ENCODE assay signal across 25 cellular contexts in genomic region chr6:69624944-69625343, GRCh38.
DNase-seq lines count a peak whose midpoint lies in the region; ATAC-seq, FAIRE-seq and TF ChIP-seq lines count a peak whose summit lies in the region.
"Had no signal": no experiment of that assay in that cellular context is flagged by ENCODE, and none has a peak within 500 bp of the region (broad histone marks: within the 10 kb centered on the region; RNA-seq: fewer than 3 reads in every experiment).

No MANE protein-coding gene starts in this region.

- no peak overlapping the region for H3K4me2 ChIP-seq in mesenchymal stem cell (ENCODE audit: low read length, poor library complexity, severe bottlenecking)

- WGBS in mesenchymal stem cell = 40% methylated on average over 1 of the region's 2 CpGs

- H3K36me3 ChIP-seq in HEK293 (ENCODE audit: control insufficient read depth in 2 of 2, insufficient read depth in 1 of 2, low read length in 2 of 2) = no peaks in the 10 kb centered on the region
- no peaks in the 10 kb centered on the region for H3K36me3 ChIP-seq in bronchial epithelial cell (ENCODE audit: control insufficient read depth, insufficient read depth, low read length)
- H3K36me3 ChIP-seq in mesenchymal stem cell (ENCODE audit: control insufficient read depth in 1 of 2, insufficient read depth in 2 of 2, low read depth in 1 of 2, low read length in 2 of 2) = no peaks in the 10 kb centered on the region

- CTCF ChIA-PET in HEK293 (lab: Yijun Ruan, JAX) = interaction anchor here (1.3 kb wide), 1 partner anchor 35 kb away, joined by 3 read pairs; no protein-coding TSS in a partner anchor

- POLR2A ChIA-PET in HEK293 (lab: Yijun Ruan, JAX) = no interaction called here

- H3K9ac ChIP-seq in mesenchymal stem cell (ENCODE audit: low read length) = no peak overlapping the region

- no peak for ATAC-seq in natural killer cell
- ATAC-seq: CD8-positive, alpha-beta T cell; GM12878; HCT116; Panc1 had no signal

- no peak overlapping the region for H2BK120ac ChIP-seq in mesenchymal stem cell (ENCODE audit: low read depth, low read length)

- H3K27ac Mint-ChIP-seq in natural killer cell = no peak overlapping the region
- H3K27ac Mint-ChIP-seq: B cell; CD8-positive, alpha-beta T cell had no signal

- no peak overlapping the region for H2BK15ac ChIP-seq in mesenchymal stem cell (ENCODE audit: low read depth, poor library complexity, severe bottlenecking)

- no peak overlapping the region for H4K91ac ChIP-seq in mesenchymal stem cell (ENCODE audit: low read length)

- H2AFZ ChIP-seq in mesenchymal stem cell (ENCODE audit: low read depth, low read length) = no peak overlapping the region

- H3K14ac ChIP-seq in mesenchymal stem cell (ENCODE audit: low read length in 2 of 2) = no peak overlapping the region

- no peaks in the 10 kb centered on the region for H3K79me1 ChIP-seq in mesenchymal stem cell (replicated peaks; ENCODE audit: low read length, poor library complexity, severe bottlenecking)

- H3K27ac ChIP-seq in HEK293 (ENCODE audit: extremely low read depth, low read depth, low read length) = no peak overlapping the region
- H3K27ac ChIP-seq in mesenchymal stem cell (ENCODE audit: low read length, poor library complexity, severe bottlenecking) = no peak overlapping the region
- H3K27ac ChIP-seq: C4-2B, RWPE1, SK-N-MC had no signal

- H3K36me3 Mint-ChIP-seq in natural killer cell = no peaks in the 10 kb centered on the region
- H3K36me3 Mint-ChIP-seq: CD8-positive, alpha-beta T cell had no signal

- H3K4me3 ChIP-seq in HEK293 (ENCODE audit: low read depth, low read length) = no peak overlapping the region
- H3K4me3 ChIP-seq in bronchial epithelial cell (ENCODE audit: low read depth, low read length) = no peak overlapping the region
- no peak overlapping the region for H3K4me3 ChIP-seq in mesenchymal stem cell (ENCODE audit: insufficient read depth in 1 of 2, low read depth in 1 of 2, low read length in 2 of 2)
- H3K4me3 ChIP-seq: GM12878, SK-N-MC had no signal

- no peak overlapping the region for H2BK12ac ChIP-seq in mesenchymal stem cell (ENCODE audit: low read length in 2 of 2)

- no peaks in the 10 kb centered on the region for H3K4me1 Mint-ChIP-seq in natural killer cell
- H3K4me1 Mint-ChIP-seq: B cell had no signal

- TF ChIP-seq CTCF in HEK293 (tag by site-specific recombination; IDR thresholded peaks at IDR 0.05) (no peak), bronchial epithelial cell (IDR thresholded peaks at IDR 0.05; ENCODE audit: insufficient read depth, low read length, severe bottlenecking) (no peak), natural killer cell (IDR thresholded peaks at IDR 0.05) (no peak)

- no peak overlapping the region for H4K8ac ChIP-seq in mesenchymal stem cell (ENCODE audit: low read length)

- H3K9me3 Mint-ChIP-seq in natural killer cell = peaks cover 4 to 6% of the 10 kb centered on the region in 2 donors
- H3K9me3 Mint-ChIP-seq: CD8-positive, alpha-beta T cell had no signal

- FAIRE-seq in bronchial epithelial cell (lab: Jason Lieb, UNC) = no peak
- FAIRE-seq: GM12878, HTR-8/SVneo had no signal

- H2AK5ac ChIP-seq in mesenchymal stem cell (ENCODE audit: low read length, severe bottlenecking) = no peak overlapping the region

- DNase-seq in MV-4-11 (lab: John Stamatoyannopoulos, UW) (peak; percentile 9), bronchial epithelial cell (ENCODE audit: low read depth) (peak; percentile 22), mesenchymal stem cell (peak; percentile 38), natural killer cell (no peak), 8988T (no peak)
- DNase-seq in stimulated activated CD4-positive, alpha-beta T cell treated with anti-CD3 and anti-CD28 coated beads, Interleukin-1b, Interleukin-23, amount 100 ng/mL, for 48 hours = no peak
- DNase-seq: CD8-positive, alpha-beta T cell; DMS 273 treated with DMSO at 0.1 percent for 48 hours; DMS79; EL; GDM1; Karpas-422; NCI-H2029; NCI-H2227 treated with DMSO at 0.1 percent for 48 hours; NCI-H526 treated with DMSO at 0.1 percent for 48 hours; SHP77 treated with DMSO at 0.1 percent for 48 hours had no signal

- H3K4me1 ChIP-seq in HEK293 (ENCODE audit: control insufficient read depth, insufficient read depth, low read length) (no peaks in the 10 kb centered on the region), mesenchymal stem cell (ENCODE audit: control insufficient read depth, insufficient read depth, low read depth, low read length) (no peaks in the 10 kb centered on the region)

- no peaks in the 10 kb centered on the region for H3K9me3 ChIP-seq in HEK293 (ENCODE audit: control insufficient read depth, insufficient read depth, low read depth, low read length)
- no peaks in the 10 kb centered on the region for H3K9me3 ChIP-seq in mesenchymal stem cell (ENCODE audit: control insufficient read depth, low read length)

- intact Hi-C loops in natural killer cell (cut with micrococcal nuclease) = no loop called here

- H3K27me3 ChIP-seq in bronchial epithelial cell (ENCODE audit: control insufficient read depth, insufficient read depth, low read length) (no peaks in the 10 kb centered on the region), mesenchymal stem cell (ENCODE audit: control insufficient read depth in 1 of 2, insufficient read depth in 1 of 2, low read length in 2 of 2) (no peaks in the 10 kb centered on the region)

- no peak overlapping the region for H3K4me3 Mint-ChIP-seq in natural killer cell
- H3K4me3 Mint-ChIP-seq: B cell; CD8-positive, alpha-beta T cell had no signal

- H2BK5ac ChIP-seq in mesenchymal stem cell (ENCODE audit: low read depth, low read length, poor library complexity, severe bottlenecking) = no peak overlapping the region

- H3K27me3 Mint-ChIP-seq in natural killer cell (ENCODE audit: low read depth in 2 of 2) = peaks cover 0 to 4% of the 10 kb centered on the region in 2 donors

- H3K23ac ChIP-seq in mesenchymal stem cell (ENCODE audit: low read length in 2 of 2) = no peak overlapping the region

- H3K18ac ChIP-seq in mesenchymal stem cell (ENCODE audit: low read depth in 1 of 2, low read length in 2 of 2) = no peak overlapping the region

- no peak overlapping the region for H3K4ac ChIP-seq in mesenchymal stem cell (ENCODE audit: low read depth in 1 of 2, low read length in 2 of 2)

TF ChIP-seq in HEK293, 187 proteins besides CTCF, POLR2A, EP300 and RAD21:
- peak; percentile 22; the same call in 1 of the 2 replicates for TF ChIP-seq ZNF146 (tag by site-specific recombination; IDR thresholded peaks at IDR 0.05)
- TF ChIP-seq ZNF549 (tag by site-specific recombination; IDR thresholded peaks at IDR 0.05) = no peak

Comparison
In these comparisons a context has a peak if more than half of its experiments do, and no peak if none do; other contexts are left out.
1. DNase-seq: peak in MV-4-11 (single experiment), bronchial epithelial cell (single experiment) and mesenchymal stem cell (single experiment); none in natural killer cell (single experiment), stimulated activated CD4-positive, alpha-beta T cell treated with anti-CD3 and anti-CD28 coated beads, Interleukin-1b, Interleukin-23, amount 100 ng/mL, for 48 hours (single experiment) and 8988T (single experiment).